Comparison of ENCODE assay signal across 28 cellular contexts in the genomic region with DNA sequence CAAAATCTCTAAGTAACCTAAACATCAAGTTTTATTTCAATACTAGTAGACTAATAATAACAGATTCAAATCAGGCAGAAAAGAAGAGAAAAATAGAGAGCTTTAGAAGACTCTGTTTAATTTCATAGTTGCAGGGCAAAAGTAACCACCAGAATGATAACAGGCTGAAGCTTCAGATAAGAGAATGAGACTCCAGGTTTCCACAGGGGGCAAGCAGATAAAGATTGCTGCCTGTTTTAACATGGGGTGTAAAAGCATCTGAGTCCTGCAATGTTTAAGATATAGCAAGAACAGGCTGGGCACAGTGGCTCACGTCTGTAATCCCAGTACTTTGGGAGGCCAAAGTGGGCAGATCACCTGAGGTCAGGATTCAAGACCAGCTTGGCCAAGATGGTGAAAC.
"Had no signal": no experiment of that assay in that cellular context is flagged by ENCODE, and none has a peak within 500 bp of the region (broad histone marks: within the 10 kb centered on the region; RNA-seq: fewer than 3 reads in every experiment).

No MANE protein-coding gene starts in this region.

- H3K4me3 ChIP-seq: esophagus muscularis mucosa, heart right ventricle, left lung, neural progenitor cell, right lobe of liver, suprapubic skin, transverse colon, upper lobe of right lung, uterus had no signal

- H3K4me2 ChIP-seq: neural progenitor cell had no signal

- H3K4me3 Mint-ChIP-seq: effector memory CD8-positive, alpha-beta T cell; naive thymus-derived CD4-positive, alpha-beta T cell; nephron; neural progenitor cell; stimulated activated naive B cell treated with anti-CD40 and anti-IgM and Interleukin-4, amounts not matched to agents 10 μg/mL and 1 μg/mL and 100 μg/mL, for 72 hours; stimulated activated naive CD8-positive, alpha-beta T cell treated with anti-CD3 and anti-CD28 coated beads, Interleukin-15, Interleukin-2, amounts not matched to agents 100 ng/mL and 50 ng/mL, for 24 hours had no signal

- H3K27ac ChIP-seq: epithelial cell of prostate, esophagus muscularis mucosa, foreskin keratinocyte, heart right ventricle, left lung, neural progenitor cell, parathyroid adenoma, right lobe of liver, suprapubic skin, transverse colon, upper lobe of right lung, uterus had no signal

- DNase-seq: cortex of kidney; effector memory CD8-positive, alpha-beta T cell; foreskin keratinocyte; glutamatergic neuron; heart right ventricle; hippocampal formation; left cardiac atrium; left lung; mesendoderm; midbrain; naive thymus-derived CD4-positive, alpha-beta T cell; right lobe of liver; small intestine; stimulated activated CD4-positive, alpha-beta T cell treated with anti-CD3 and anti-CD28 coated beads, Interleukin-15, amount 100 ng/mL, for 24 hours; stimulated activated CD4-positive, alpha-beta T cell treated with anti-CD3 and anti-CD28 coated beads, Interleukin-2, amount 100 ng/mL, for 48 hours; stimulated activated naive B cell treated with anti-CD40 and anti-IgM and Interleukin-4, amounts not matched to agents 10 μg/mL and 1 μg/mL and 100 μg/mL, for 72 hours; transverse colon; upper lobe of right lung; uterus had no signal

- FAIRE-seq: islet of Langerhans, small intestine had no signal

- ATAC-seq: effector memory CD8-positive, alpha-beta T cell; foreskin keratinocyte; heart right ventricle; left cardiac atrium; left lung; naive thymus-derived CD4-positive, alpha-beta T cell; right lobe of liver; stimulated activated naive B cell treated with anti-CD40 and anti-IgM and Interleukin-4, amounts not matched to agents 10 μg/mL and 1 μg/mL and 100 μg/mL, for 72 hours; upper lobe of right lung had no signal

- H3K4me1 ChIP-seq: esophagus muscularis mucosa, heart right ventricle, left lung, neural progenitor cell, parathyroid adenoma, right lobe of liver, suprapubic skin, transverse colon, upper lobe of right lung, uterus had no signal

- H3K79me2 ChIP-seq: parathyroid adenoma had no signal

- H3K36me3 ChIP-seq: upper lobe of right lung, uterus had no signal

- H3K4me1 Mint-ChIP-seq: naive thymus-derived CD4-positive, alpha-beta T cell; nephron; neural progenitor cell had no signal

- H2AFZ ChIP-seq: neural progenitor cell, parathyroid adenoma had no signal

- H3K9ac ChIP-seq: neural progenitor cell, parathyroid adenoma had no signal

- H3K27me3 Mint-ChIP-seq: effector memory CD8-positive, alpha-beta T cell; naive thymus-derived CD4-positive, alpha-beta T cell; progenitor cell of endocrine pancreas; stimulated activated naive B cell treated with anti-CD40 and anti-IgM and Interleukin-4, amounts not matched to agents 10 μg/mL and 1 μg/mL and 100 μg/mL, for 72 hours; stimulated activated naive CD8-positive, alpha-beta T cell treated with anti-CD3 and anti-CD28 coated beads, Interleukin-15, Interleukin-2, amounts not matched to agents 100 ng/mL and 50 ng/mL, for 24 hours had no signal

- H3K27ac Mint-ChIP-seq: effector memory CD8-positive, alpha-beta T cell; naive thymus-derived CD4-positive, alpha-beta T cell; nephron; neural progenitor cell; progenitor cell of endocrine pancreas; stimulated activated naive B cell treated with anti-CD40 and anti-IgM and Interleukin-4, amounts not matched to agents 10 μg/mL and 1 μg/mL and 100 μg/mL, for 72 hours; stimulated activated naive CD8-positive, alpha-beta T cell treated with anti-CD3 and anti-CD28 coated beads, Interleukin-15, Interleukin-2, amounts not matched to agents 100 ng/mL and 50 ng/mL, for 24 hours had no signal

- H3K27me3 ChIP-seq: esophagus muscularis mucosa, foreskin keratinocyte, heart right ventricle, left lung, neural progenitor cell, right lobe of liver, suprapubic skin, transverse colon, upper lobe of right lung, uterus had no signal

- H3K9me3 Mint-ChIP-seq: effector memory CD8-positive, alpha-beta T cell; stimulated activated naive CD8-positive, alpha-beta T cell treated with anti-CD3 and anti-CD28 coated beads, Interleukin-15, Interleukin-2, amounts not matched to agents 100 ng/mL and 50 ng/mL, for 24 hours had no signal

- H3K9me3 ChIP-seq: esophagus muscularis mucosa, right lobe of liver, upper lobe of right lung, uterus had no signal
